7 cellular contexts compared by ENCODE assay signal in the genomic region with DNA sequence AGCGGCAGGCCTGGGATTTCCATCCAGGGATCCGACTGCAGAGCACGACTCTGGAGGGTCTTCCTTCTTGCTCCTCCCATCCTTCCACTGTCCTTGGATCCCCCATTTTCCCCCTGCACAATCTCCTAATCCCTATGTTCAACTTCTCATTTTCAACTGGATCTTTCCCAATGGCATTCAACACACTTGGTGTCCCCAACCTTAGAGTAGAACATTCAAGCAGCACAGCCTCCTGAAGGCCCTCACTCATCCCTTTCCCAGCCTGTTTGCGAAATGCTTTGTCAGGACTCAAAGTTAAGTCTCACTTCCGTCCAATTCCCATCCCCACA. TPM values are rescaled to one million over a fixed set of nuclear protein-coding genes. Genes with fewer than 3 reads are reported as not detected.
DNase-seq lines count a peak whose midpoint lies in the region; ATAC-seq and TF ChIP-seq lines count a peak whose summit lies in the region.

No MANE protein-coding gene starts in this region.

- H3K9me3 Mint-ChIP-seq in activated B cell treated with CpG ODN at 0.5 μM for 24 hours, result no peaks in the 10 kb centered on the region
- H3K9me3 Mint-ChIP-seq in stimulated activated memory B cell treated with anti-CD40 and anti-IgM and Interleukin-4, amounts not matched to agents 10 μg/mL and 1 μg/mL and 100 μg/mL, for 72 hours, result no peaks in the 10 kb centered on the region

- ATAC-seq in activated B cell treated with CpG ODN at 0.5 μM for 24 hours (ENCODE audit: low read depth), result no peak
- no peak for ATAC-seq in stimulated activated memory B cell treated with anti-CD40 and anti-IgM and Interleukin-4, amounts not matched to agents 10 μg/mL and 1 μg/mL and 100 μg/mL, for 72 hours
- ATAC-seq in HG03135 (IDR thresholded peaks at IDR 0.05; ENCODE audit: unreplicated experiment), result no peak
- no peak for ATAC-seq in GM18868 (IDR thresholded peaks at IDR 0.05; ENCODE audit: unreplicated experiment)

- no CpG with 5 or more reads among the region's 5 CpGs for WGBS in iPS DF 6.9 (ENCODE audit: insufficient coverage, insufficient read length)

- no peaks in the 10 kb centered on the region for H3K9me3 ChIP-seq in iPS DF 6.9 (ENCODE audit: control insufficient read depth, insufficient read depth, low read length)

- DNase-seq in HFF-Myc (ENCODE audit: extremely low read depth, low read depth), result no peak
- no peak for DNase-seq in activated B cell treated with CpG ODN at 0.5 μM for 24 hours
- no peak for DNase-seq in iPS DF 6.9 (ENCODE audit: low read depth, low spot score)
- DNase-seq in NOMO-1 (lab: John Stamatoyannopoulos, UW; ENCODE audit: unreplicated experiment in 2 of 2), result no peak

- peaks cover 23% of the 10 kb centered on the region for H3K4me1 Mint-ChIP-seq in activated B cell treated with CpG ODN at 0.5 μM for 24 hours
- H3K4me1 Mint-ChIP-seq in stimulated activated memory B cell treated with anti-CD40 and anti-IgM and Interleukin-4, amounts not matched to agents 10 μg/mL and 1 μg/mL and 100 μg/mL, for 72 hours, result peaks cover 39% of the 10 kb centered on the region

- no peaks in the 10 kb centered on the region for H3K27me3 Mint-ChIP-seq in activated B cell treated with CpG ODN at 0.5 μM for 24 hours
- no peaks in the 10 kb centered on the region for H3K27me3 Mint-ChIP-seq in stimulated activated memory B cell treated with anti-CD40 and anti-IgM and Interleukin-4, amounts not matched to agents 10 μg/mL and 1 μg/mL and 100 μg/mL, for 72 hours

- peaks cover 16% of the 10 kb centered on the region; the same call in 1 of the 2 replicates for H3K36me3 ChIP-seq in iPS DF 6.9 (ENCODE audit: control insufficient read depth, insufficient read depth, low read length)

- peaks cover 48% of the 10 kb centered on the region for H3K36me3 Mint-ChIP-seq in activated B cell treated with CpG ODN at 0.5 μM for 24 hours (ENCODE audit: low read depth)
- H3K36me3 Mint-ChIP-seq in stimulated activated memory B cell treated with anti-CD40 and anti-IgM and Interleukin-4, amounts not matched to agents 10 μg/mL and 1 μg/mL and 100 μg/mL, for 72 hours, result peaks cover 44% of the 10 kb centered on the region

- H3K27ac Mint-ChIP-seq in activated B cell treated with CpG ODN at 0.5 μM for 24 hours, result peak overlapping the region; percentile 88
- peak overlapping the region; percentile 96 for H3K27ac Mint-ChIP-seq in stimulated activated memory B cell treated with anti-CD40 and anti-IgM and Interleukin-4, amounts not matched to agents 10 μg/mL and 1 μg/mL and 100 μg/mL, for 72 hours

- H3K4me3 ChIP-seq in HFF-Myc (replicated peaks; ENCODE audit: low read depth, low read length) (peak overlapping the region; percentile 65), iPS DF 6.9 (ENCODE audit: low read length) (peak overlapping the region; percentile 71; the same call in 1 of the 2 replicates)

- peak overlapping the region; percentile 91 for H3K4me3 Mint-ChIP-seq in activated B cell treated with CpG ODN at 0.5 μM for 24 hours
- H3K4me3 Mint-ChIP-seq in stimulated activated memory B cell treated with anti-CD40 and anti-IgM and Interleukin-4, amounts not matched to agents 10 μg/mL and 1 μg/mL and 100 μg/mL, for 72 hours, result peak overlapping the region; percentile 90

- H3K27me3 ChIP-seq in iPS DF 6.9 (ENCODE audit: control insufficient read depth, insufficient read depth, low read length), result no peaks in the 10 kb centered on the region

- intact Hi-C loops in activated B cell treated with CpG ODN at 0.5 μM for 24 hours (cut with micrococcal nuclease), result loop anchor here (5.0 kb wide), 1 partner anchor 629 kb away; a partner anchor contains a TSS

- no peak overlapping the region for H3K27ac ChIP-seq in iPS DF 6.9 (ENCODE audit: low read length)

- TF ChIP-seq CTCF in HFF-Myc (IDR thresholded peaks at IDR 0.05; ENCODE audit: low read depth, low read length, missing control alignments) (no peak), activated B cell treated with CpG ODN at 0.5 μM for 24 hours (IDR thresholded peaks at IDR 0.05) (no peak)

- H3K4me1 ChIP-seq in iPS DF 6.9 (ENCODE audit: control insufficient read depth, insufficient read depth, low read length), result no peaks in the 10 kb centered on the region

- POLR2A ChIA-PET in activated B cell treated with CpG ODN at 0.5 μM for 24 hours (lab: Charles Lee), result interaction anchor here (0.5 to 1.9 kb wide), 7 partner anchors 32 to 393 kb away, joined by 3 to 21 read pairs (median 10); a partner anchor contains a TSS

- CTCF ChIA-PET in activated B cell treated with CpG ODN at 0.5 μM for 24 hours (lab: Charles Lee), result interaction anchor here (0.8 to 2.2 kb wide), 10 partner anchors 9 to 260 kb away, joined by 3 to 17 read pairs (median 6); a partner anchor contains a TSS

RNA-seq across cellular contexts. Expression of a gene that starts 32.3 kb away (rescaled TPM):
- 93.4 and 95.2 TPM in 2 replicates for total RNA-seq in activated B cell treated with CpG ODN at 0.5 μM for 24 hours
